ENCODE assay signal across 12 cellular contexts in the genomic region with DNA sequence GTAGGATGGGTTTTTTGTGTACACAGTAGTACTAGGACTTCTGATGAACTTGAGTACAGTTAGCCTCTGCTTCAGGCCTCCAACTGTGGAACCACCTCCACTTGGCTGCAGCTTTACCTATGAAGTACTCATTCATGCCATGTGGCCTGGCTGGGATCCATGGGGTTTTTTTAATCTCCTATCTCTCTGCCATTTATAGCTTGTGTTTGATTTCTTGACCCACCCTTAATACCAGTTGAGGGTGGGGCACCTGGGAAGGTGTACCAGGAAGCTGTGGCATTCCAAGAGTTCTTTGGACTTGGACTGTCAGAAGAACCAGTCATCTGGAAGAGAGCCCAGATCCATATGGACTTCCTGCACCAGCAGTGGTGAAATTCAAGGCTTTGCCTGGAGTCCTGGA.
DNase-seq lines count a peak whose midpoint lies in the region; ATAC-seq and TF ChIP-seq lines count a peak whose summit lies in the region.
"Had no signal": no experiment of that assay in that cellular context is flagged by ENCODE, and none has a peak within 500 bp of the region (broad histone marks: within the 10 kb centered on the region; RNA-seq: fewer than 3 reads in every experiment).

No MANE protein-coding gene starts in this region.

- H4K20me1 ChIP-seq in PC-9 (ENCODE audit: insufficient read depth) (no peaks in the 10 kb centered on the region), Karpas-422 (ENCODE audit: insufficient read depth, low read depth, low read length) (no peaks in the 10 kb centered on the region)

- no peak for TF ChIP-seq CTCF in PC-9 (conservative IDR thresholded peaks at IDR 0.05)
- TF ChIP-seq CTCF in fibroblast of pulmonary artery (IDR thresholded peaks at IDR 0.05; ENCODE audit: low read length, missing control alignments) = no peak
- no peak for TF ChIP-seq CTCF in prostate gland (IDR thresholded peaks at IDR 0.05)

- DNase-seq in EL (peak; percentile 64), PC-9 (peak; percentile 81 to 92), fibroblast of pulmonary artery (ENCODE audit: low read depth) (peak; percentile 25), prostate gland (ENCODE audit: low spot score) (peak; percentile 84), Karpas-422 (no peak)
- DNase-seq in activated CD8-positive, alpha-beta memory T cell treated with anti-CD3 and anti-CD28 coated beads, Interleukin-2, amount 50 U/mL, for 4 hours = no peak
- DNase-seq: RPMI8226; stimulated activated CD4-positive, alpha-beta T cell treated with anti-CD3 and anti-CD28 coated beads, Interleukin-4, amount 100 ng/mL, for 4 hours; stimulated activated naive CD4-positive, alpha-beta T cell treated with Interleukin-2 at 50 U/mL for 16 hours had no signal

- TF ChIP-seq POLR2A in prostate gland (IDR thresholded peaks at IDR 0.05) = no peak

- BruUV-seq in PC-9 (replicated peaks; lab: Mats Ljungman, UMichigan) = no TSS peak

- intact Hi-C loops in PC-9 (cut with micrococcal nuclease; ENCODE audit: unreplicated experiment) = loop anchor here (1.0 to 5.0 kb wide), 5 partner anchors 28 to 74 kb away; no protein-coding TSS in a partner anchor
- intact Hi-C loops in prostate gland (cut with DNase I) = no loop called here

- H3K79me2 ChIP-seq in PC-9 (ENCODE audit: low read depth) (no peaks in the 10 kb centered on the region), Karpas-422 (ENCODE audit: low read length) (no peaks in the 10 kb centered on the region)

- H3K4me3 ChIP-seq in PC-9 = no peak overlapping the region
- H3K4me3 ChIP-seq in fibroblast of pulmonary artery (replicated peaks; ENCODE audit: low read depth, low read length) = no peak overlapping the region
- no peak overlapping the region for H3K4me3 ChIP-seq in prostate gland
- H3K4me3 ChIP-seq in Karpas-422 (ENCODE audit: low read length) = no peak overlapping the region

- H3K9ac ChIP-seq in Karpas-422 (ENCODE audit: low read length) = no peak overlapping the region

- H3K4me1 ChIP-seq in PC-9 (replicated peaks; ENCODE audit: insufficient read depth) (peaks cover 29% of the 10 kb centered on the region), prostate gland (replicated peaks) (no peaks in the 10 kb centered on the region), Karpas-422 (ENCODE audit: low read length) (no peaks in the 10 kb centered on the region)

- peaks cover 21% of the 10 kb centered on the region for H3F3A ChIP-seq in PC-9 (ENCODE audit: insufficient read depth, low read depth)

- H3K9me2 ChIP-seq in PC-9 (ENCODE audit: insufficient read depth) (no peaks in the 10 kb centered on the region), Karpas-422 (replicated peaks; ENCODE audit: insufficient read depth, low read length) (no peaks in the 10 kb centered on the region)

- ATAC-seq in HG03565 (IDR thresholded peaks at IDR 0.05; ENCODE audit: unreplicated experiment) (no peak), HG03571 (IDR thresholded peaks at IDR 0.05; ENCODE audit: unreplicated experiment) (no peak)

- POLR2A ChIA-PET in PC-9 (lab: Charles Lee; ENCODE audit: unreplicated experiment) = interaction anchor here (0.5 to 1.4 kb wide), 2 partner anchors 38 to 109 kb away, joined by 3 to 5 read pairs; no protein-coding TSS in a partner anchor

- H3K36me3 ChIP-seq in PC-9 (ENCODE audit: low read depth) = no peaks in the 10 kb centered on the region
- H3K36me3 ChIP-seq in prostate gland = no peaks in the 10 kb centered on the region
- H3K36me3 ChIP-seq in Karpas-422 (ENCODE audit: insufficient read depth, low read length) = no peaks in the 10 kb centered on the region

- H2AFZ ChIP-seq in PC-9 = no peak overlapping the region
- no peak overlapping the region for H2AFZ ChIP-seq in Karpas-422 (ENCODE audit: low read length)

- H3K27ac ChIP-seq in PC-9 = peak overlapping the region; percentile 80
- H3K27ac ChIP-seq in prostate gland = peak overlapping the region in 1 of 2 donors; percentile 11
- no peak overlapping the region for H3K27ac ChIP-seq in Karpas-422 (ENCODE audit: low read length)
- H3K27ac ChIP-seq: HL-60 had no signal

- H3K27me3 ChIP-seq in PC-9 (ENCODE audit: insufficient read depth, low read depth) (no peaks in the 10 kb centered on the region), prostate gland (replicated peaks; ENCODE audit: insufficient read depth) (no peaks in the 10 kb centered on the region), Karpas-422 (ENCODE audit: low read length) (no peaks in the 10 kb centered on the region)

- CTCF ChIA-PET in PC-9 (lab: Charles Lee) = interaction anchor here (0.6 to 0.8 kb wide), 2 partner anchors 24 to 39 kb away, joined by 3 to 4 read pairs; no protein-coding TSS in a partner anchor

- H3K4me2 ChIP-seq in PC-9 (peak overlapping the region; percentile 32), Karpas-422 (ENCODE audit: low read depth, low read length, poor library complexity, severe bottlenecking) (no peak overlapping the region)

- no peaks in the 10 kb centered on the region for H3K9me3 ChIP-seq in PC-9 (ENCODE audit: insufficient read depth, low read depth)
- no peaks in the 10 kb centered on the region for H3K9me3 ChIP-seq in prostate gland
- no peaks in the 10 kb centered on the region for H3K9me3 ChIP-seq in Karpas-422 (ENCODE audit: low read length)

Comparison
In these comparisons a context has a peak if more than half of its experiments do, and no peak if none do; other contexts are left out.
1. DNase-seq: peak in EL (single experiment), PC-9 (2 of 2), fibroblast of pulmonary artery (single experiment) and prostate gland (single experiment); none in activated CD8-positive, alpha-beta memory T cell treated with anti-CD3 and anti-CD28 coated beads, Interleukin-2, amount 50 U/mL, for 4 hours (single experiment) and Karpas-422 (single experiment).